Comparison of ENCODE assay signal across 8 cellular contexts in the genomic region with DNA sequence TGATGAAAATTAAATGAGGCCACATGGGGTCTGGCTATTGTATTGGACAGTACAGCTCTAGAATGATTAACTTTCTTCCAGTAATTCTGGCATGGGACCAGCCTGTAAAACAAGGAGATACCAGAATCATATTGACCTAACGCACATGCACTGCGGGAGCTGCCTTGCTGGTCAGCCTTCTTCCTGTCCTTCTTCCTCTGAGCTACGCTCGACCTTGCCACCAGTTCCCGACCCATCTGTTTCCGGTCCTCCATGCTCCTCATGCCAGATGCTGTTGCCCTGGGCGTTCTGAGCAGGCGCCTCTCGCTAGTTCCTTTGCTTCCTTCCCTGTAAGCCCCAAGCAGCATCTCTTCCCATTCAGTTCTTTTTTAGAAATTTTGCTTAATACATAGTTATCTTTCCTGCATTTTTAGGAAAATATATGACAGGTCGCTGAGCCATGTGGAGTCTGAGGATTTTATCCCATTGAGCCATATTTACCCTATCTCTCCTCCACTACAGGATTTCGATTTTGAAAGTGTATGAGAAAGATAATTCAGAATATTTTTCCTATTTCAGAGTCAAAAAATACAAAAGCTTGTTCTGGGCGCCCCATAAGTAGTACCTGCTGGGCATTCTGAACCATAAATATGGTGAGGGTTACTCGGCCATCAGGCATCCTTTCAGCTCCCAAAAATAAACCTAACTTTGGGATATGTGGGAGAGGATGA. TPM values are rescaled to one million over a fixed set of nuclear protein-coding genes. Genes with fewer than 3 reads are reported as not detected.
DNase-seq lines count a peak whose midpoint lies in the region; ATAC-seq, FAIRE-seq and TF ChIP-seq lines count a peak whose summit lies in the region.

No MANE protein-coding gene starts in this region.

- H3F3A ChIP-seq in neural progenitor cell (ENCODE audit: low read depth): peaks cover 8% of the 10 kb centered on the region

- no peak for TF ChIP-seq CTCF in CD8-positive, alpha-beta T cell (IDR thresholded peaks at IDR 0.05)
- no peak for TF ChIP-seq CTCF in LNCaP clone FGC (IDR thresholded peaks at IDR 0.05; ENCODE audit: control insufficient read depth, extremely low read depth, insufficient read depth)
- no peak for TF ChIP-seq CTCF in esophagus squamous epithelium (IDR thresholded peaks at IDR 0.05)
- TF ChIP-seq CTCF in neural progenitor cell (IDR thresholded peaks at IDR 0.05): no peak

- H3K27me3 ChIP-seq in CD8-positive, alpha-beta T cell (ENCODE audit: insufficient read depth, low read length): no peaks in the 10 kb centered on the region
- H3K27me3 ChIP-seq in esophagus squamous epithelium: no peaks in the 10 kb centered on the region
- H3K27me3 ChIP-seq in neural progenitor cell: no peaks in the 10 kb centered on the region

- ATAC-seq in CD8-positive, alpha-beta T cell: no peak

- no peaks in the 10 kb centered on the region for H3K36me3 ChIP-seq in CD8-positive, alpha-beta T cell (ENCODE audit: insufficient read depth, low read length)
- H3K36me3 ChIP-seq in esophagus squamous epithelium (no peaks in the 10 kb centered on the region), neural progenitor cell (no peaks in the 10 kb centered on the region)

- no peak overlapping the region for H3K27ac Mint-ChIP-seq in CD8-positive, alpha-beta T cell
- no peak overlapping the region for H3K27ac Mint-ChIP-seq in neural progenitor cell

- H3K4me1 ChIP-seq in CD8-positive, alpha-beta T cell (ENCODE audit: insufficient read depth, low read length): no peaks in the 10 kb centered on the region
- H3K4me1 ChIP-seq in esophagus squamous epithelium (peaks cover 16 to 42% (median 32%) of the 10 kb centered on the region in 3 donors), neural progenitor cell (peaks cover 30% of the 10 kb centered on the region)

- 33 to 46% methylated on average over 13 of the region's 13 CpGs for WGBS in esophagus squamous epithelium, 2 donors

- H2AFZ ChIP-seq in neural progenitor cell (replicated peaks): no peak overlapping the region

- no peak for DNase-seq in CD8-positive, alpha-beta T cell
- DNase-seq in LNCaP clone FGC (ENCODE audit: low read depth) (peak; percentile 64), esophagus squamous epithelium (lab: John Stamatoyannopoulos, UW) (no peak), neural progenitor cell (ENCODE audit: low spot score) (no peak), H4 (ENCODE audit: low spot score) (no peak), KG1 (lab: John Stamatoyannopoulos, UW) (no peak), GM12892 (ENCODE audit: insufficient read length) (no peak)
- DNase-seq in activated CD8-positive, alpha-beta memory T cell treated with anti-CD3 and anti-CD28 coated beads, Interleukin-2, amount 50 U/mL, for 48 hours: no peak

- FAIRE-seq in GM12892 (lab: Jason Lieb, UNC): no peak

- no peaks in the 10 kb centered on the region for H3K9me3 ChIP-seq in CD8-positive, alpha-beta T cell (ENCODE audit: low read length)
- no peaks in the 10 kb centered on the region for H3K9me3 ChIP-seq in esophagus squamous epithelium
- no peaks in the 10 kb centered on the region for H3K9me3 ChIP-seq in neural progenitor cell (ENCODE audit: low read depth)

- peaks cover 22% of the 10 kb centered on the region for H3K27me3 Mint-ChIP-seq in CD8-positive, alpha-beta T cell (ENCODE audit: low read depth)
- no peaks in the 10 kb centered on the region for H3K27me3 Mint-ChIP-seq in neural progenitor cell (ENCODE audit: insufficient read depth, low read depth)

- H3K4me3 ChIP-seq in CD8-positive, alpha-beta T cell (ENCODE audit: low read depth, low read length): no peak overlapping the region
- H3K4me3 ChIP-seq in LNCaP clone FGC (ENCODE audit: low read depth, low read length) (no peak overlapping the region), esophagus squamous epithelium (peak overlapping the region in 3 of 4 donors; percentile 3 to 50 (median 15)), neural progenitor cell (no peak overlapping the region)

- H4K20me1 ChIP-seq in neural progenitor cell (ENCODE audit: low read depth): no peaks in the 10 kb centered on the region

- H3K36me3 Mint-ChIP-seq in CD8-positive, alpha-beta T cell: no peaks in the 10 kb centered on the region
- H3K36me3 Mint-ChIP-seq in neural progenitor cell: peaks cover 6% of the 10 kb centered on the region

- H3K79me2 ChIP-seq in neural progenitor cell (ENCODE audit: low read depth): no peaks in the 10 kb centered on the region

- peak overlapping the region; percentile 27 for H3K4me2 ChIP-seq in neural progenitor cell

- peak overlapping the region; percentile 1 for H3K4me3 Mint-ChIP-seq in CD8-positive, alpha-beta T cell
- no peak overlapping the region for H3K4me3 Mint-ChIP-seq in neural progenitor cell

- no peak overlapping the region for H3K27ac ChIP-seq in CD8-positive, alpha-beta T cell (ENCODE audit: low read depth, low read length)
- H3K27ac ChIP-seq in esophagus squamous epithelium: peak overlapping the region; percentile 41 to 81 (median 76)
- H3K27ac ChIP-seq in neural progenitor cell: no peak overlapping the region

- CTCF ChIA-PET in CD8-positive, alpha-beta T cell (lab: Charles Lee): no interaction called here

- no peak overlapping the region for H3K9ac ChIP-seq in neural progenitor cell

- peaks cover 10% of the 10 kb centered on the region for H3K4me1 Mint-ChIP-seq in CD8-positive, alpha-beta T cell (ENCODE audit: low read depth)
- H3K4me1 Mint-ChIP-seq in neural progenitor cell: peaks cover 38% of the 10 kb centered on the region

- H3K9me3 Mint-ChIP-seq in CD8-positive, alpha-beta T cell: no peaks in the 10 kb centered on the region
- no peaks in the 10 kb centered on the region for H3K9me3 Mint-ChIP-seq in neural progenitor cell

- POLR2A ChIA-PET in CD8-positive, alpha-beta T cell (lab: Charles Lee): no interaction called here

- intact Hi-C loops in CD8-positive, alpha-beta T cell (cut with DNase I, micrococcal nuclease): no loop called here
- intact Hi-C loops in esophagus squamous epithelium (cut with DNase I): no loop called here

- no peak for TF ChIP-seq POLR2A in esophagus squamous epithelium (IDR thresholded peaks at IDR 0.05)
- no peak for TF ChIP-seq POLR2A in GM12892 (IDR thresholded peaks at IDR 0.05; ENCODE audit: low read depth, low read length)

RNA-seq across cellular contexts. Expression of a gene that starts 38.6 kb away (rescaled TPM):
- total RNA-seq in CD8-positive, alpha-beta T cell: not detected
- total RNA-seq in esophagus squamous epithelium (1 to 10 TPM; 5.2 to 9.5 (median 7.2) TPM), neural progenitor cell (ENCODE audit: low replicate concordance) (21.4 and 31.7 TPM in 2 replicates)
- total RNA-seq in H4 (2014; rRNA removed; shearing (Covaris generic)): 0.12 and 0.33 TPM in 2 replicates
- polyA plus RNA-seq in GM12892 (2012; ENCODE audit: missing spikeins): 12.6 TPM

Comparison
In these comparisons a context has a peak if more than half of its experiments do, and no peak if none do; other contexts are left out.
1. H3K27ac ChIP-seq: peak in esophagus squamous epithelium (4 of 4); none in CD8-positive, alpha-beta T cell (single experiment) and neural progenitor cell (single experiment).
2. H3K4me3 ChIP-seq: peak in esophagus squamous epithelium (3 of 4); none in CD8-positive, alpha-beta T cell (single experiment), LNCaP clone FGC (single experiment) and neural progenitor cell (single experiment).